33 cellular contexts compared by ENCODE assay signal in genomic region chr12:114855678-114856077, GRCh38.
"Had no signal": no experiment of that assay in that cellular context is flagged by ENCODE, and none has a peak within 500 bp of the region (broad histone marks: within the 10 kb centered on the region; RNA-seq: fewer than 3 reads in every experiment).

No MANE protein-coding gene starts in this region.

- H3K4me1 ChIP-seq: adrenal gland, ascending aorta, body of pancreas, breast epithelium had no signal

- DNase-seq: activated effector memory CD4-positive, alpha-beta T cell treated with anti-CD3 and anti-CD28 coated beads, Interleukin-2, amount 50 U/mL, for 16 hours; activated effector memory CD4-positive, alpha-beta T cell treated with Interleukin-2 at 50 U/mL for 16 hours; activated gamma-delta T cell; activated gamma-delta T cell treated with Interleukin-2 at 50 U/mL for 16 hours; activated naive CD4-positive, alpha-beta T cell; activated naive CD4-positive, alpha-beta T cell treated with anti-CD3 and anti-CD28 coated beads for 36 hours; activated naive CD4-positive, alpha-beta T cell treated with anti-CD3 and anti-CD28 coated beads, Interleukin-2, amount 10 ng/mL, durations not matched to agents 7 days and 5 days; activated naive CD4-positive, alpha-beta T cell treated with anti-CD3 and anti-CD28 coated beads, Interleukin-2, amount 50 U/mL, for 16 hours; activated naive CD4-positive, alpha-beta T cell treated with Interleukin-2 at 50 U/mL for 16 hours; activated naive CD8-positive, alpha-beta T cell treated with anti-CD3 and anti-CD28 coated beads for 36 hours; activated naive CD8-positive, alpha-beta T cell treated with anti-CD3 and anti-CD28 coated beads, Interleukin-2, amount 10 ng/mL, durations not matched to agents 7 days and 5 days; activated naive CD8-positive, alpha-beta T cell treated with anti-CD3 and anti-CD28 coated beads, Interleukin-2, amount 50 U/mL, for 24 hours; activated T-cell treated with anti-CD3 and anti-CD28 coated beads, Interleukin-2, amount 50 U/mL, for 24 hours; activated T-cell treated with anti-CD3 and anti-CD28 coated beads, Interleukin-2, amount 50 U/mL, for 4 hours; activated T-cell treated with anti-CD3 and anti-CD28 coated beads, Interleukin-2, amount 50 U/mL, for 48 hours; activated T-cell treated with anti-CD3 and anti-CD28 coated beads, Interleukin-2, amount 50 U/mL, for 72 hours; adrenal gland; amniotic stem cell; amygdala; anterior cingulate cortex; aorta; body of pancreas; brain microvascular endothelial cell; caudate nucleus; central memory CD4-positive, alpha-beta T cell; cerebellar nuclear complex had no signal

- H3K9me3 ChIP-seq: adrenal gland, ascending aorta had no signal

- H3K27ac ChIP-seq: adrenal gland, ascending aorta, body of pancreas, brain microvascular endothelial cell, breast epithelium, cardiac muscle cell had no signal

- H3K27me3 ChIP-seq: adrenal gland, ascending aorta, body of pancreas, brain microvascular endothelial cell, breast epithelium, cardiac muscle cell had no signal

- H3K4me3 ChIP-seq: adrenal gland, ascending aorta, body of pancreas, breast epithelium, cardiac muscle cell had no signal

- FAIRE-seq: astrocyte, bronchial epithelial cell had no signal

- ATAC-seq: activated naive CD4-positive, alpha-beta T cell treated with anti-CD3 and anti-CD28 coated beads, Interleukin-2, amount 50 U/mL, for 72 hours; activated naive CD8-positive, alpha-beta T cell treated with anti-CD3 and anti-CD28 coated beads, Interleukin-2, amount 50 U/mL, for 24 hours; activated T-cell treated with anti-CD3 and anti-CD28 coated beads, Interleukin-2, amount 50 U/mL, for 4 hours; activated T-cell treated with anti-CD3 and anti-CD28 coated beads, Interleukin-2, amount 50 U/mL, for 72 hours; activated T-helper 17 cell treated with anti-CD3 and anti-CD28 coated beads, Interleukin-2, amount 50 U/mL, for 72 hours; body of pancreas had no signal

- H3K36me3 ChIP-seq: adrenal gland, ascending aorta, brain microvascular endothelial cell, breast epithelium, cardiac muscle cell had no signal
